Comparison of ENCODE assay signal across 8 cellular contexts in genomic region chr3:53748512-53749271, GRCh38.
DNase-seq lines count a peak whose midpoint lies in the region; ATAC-seq and TF ChIP-seq lines count a peak whose summit lies in the region.
"Had no signal": no experiment of that assay in that cellular context is flagged by ENCODE, and none has a peak within 500 bp of the region (broad histone marks: within the 10 kb centered on the region; RNA-seq: fewer than 3 reads in every experiment).

No MANE protein-coding gene starts in this region.

- H3K36me3 Mint-ChIP-seq in stimulated activated effector memory CD8-positive, alpha-beta T cell treated with anti-CD3 and anti-CD28 coated beads, Interleukin-12 subunit alpha, Interleukin-12 subunit beta, amount 100 ng/mL, for 72 hours, result no peaks in the 10 kb centered on the region

- TF ChIP-seq CTCF in ovary (IDR thresholded peaks at IDR 0.05), result no peak

- H3K4me3 ChIP-seq in ovary, result no peak overlapping the region

- 79 to 86% (median 81%) methylated on average over 8 of the region's 8 CpGs for WGBS in ovary, 3 donors

- ATAC-seq in GM19324 (IDR thresholded peaks at IDR 0.05; ENCODE audit: low FRiP score, unreplicated experiment) (peak; percentile 81), HG02885 (IDR thresholded peaks at IDR 0.05; ENCODE audit: poor library complexity, unreplicated experiment) (peak; percentile 87)
- ATAC-seq in stimulated activated effector memory CD8-positive, alpha-beta T cell treated with anti-CD3 and anti-CD28 coated beads, Interleukin-12 subunit alpha, Interleukin-12 subunit beta, amount 100 ng/mL, for 72 hours, result no peak

- TF ChIP-seq POLR2A in ovary (IDR thresholded peaks at IDR 0.05), result no peak

- no peaks in the 10 kb centered on the region for H3K4me1 ChIP-seq in ovary (ENCODE audit: insufficient read depth)

- no peak overlapping the region for H3K4me3 Mint-ChIP-seq in stimulated activated effector memory CD8-positive, alpha-beta T cell treated with anti-CD3 and anti-CD28 coated beads, Interleukin-12 subunit alpha, Interleukin-12 subunit beta, amount 100 ng/mL, for 72 hours

- H3K27me3 ChIP-seq in ovary, result no peaks in the 10 kb centered on the region

- DNase-seq in RPMI8226 (peak; percentile 49), OCI-M1 (lab: John Stamatoyannopoulos, UW) (no peak), amniotic stem cell (lab: John Stamatoyannopoulos, UW) (no peak), ovary (no peak)
- DNase-seq in stimulated activated effector memory CD8-positive, alpha-beta T cell treated with anti-CD3 and anti-CD28 coated beads, Interleukin-12 subunit alpha, Interleukin-12 subunit beta, amount 100 ng/mL, for 72 hours (ENCODE audit: low spot score in 2 of 2), result no peak
- DNase-seq: activated CD4-positive, alpha-beta T cell treated with anti-CD3 and anti-CD28 coated beads for 48 hours had no signal

- H3K4me1 Mint-ChIP-seq in stimulated activated effector memory CD8-positive, alpha-beta T cell treated with anti-CD3 and anti-CD28 coated beads, Interleukin-12 subunit alpha, Interleukin-12 subunit beta, amount 100 ng/mL, for 72 hours, result peaks cover 41% of the 10 kb centered on the region

- no peaks in the 10 kb centered on the region for H3K9me3 Mint-ChIP-seq in stimulated activated effector memory CD8-positive, alpha-beta T cell treated with anti-CD3 and anti-CD28 coated beads, Interleukin-12 subunit alpha, Interleukin-12 subunit beta, amount 100 ng/mL, for 72 hours

- intact Hi-C loops in ovary (cut with DNase I), result no loop called here

- no peak overlapping the region for H3K27ac ChIP-seq in ovary

- H3K9me3 ChIP-seq in ovary, result no peaks in the 10 kb centered on the region

- peak overlapping the region; percentile 26 for H3K27ac Mint-ChIP-seq in stimulated activated effector memory CD8-positive, alpha-beta T cell treated with anti-CD3 and anti-CD28 coated beads, Interleukin-12 subunit alpha, Interleukin-12 subunit beta, amount 100 ng/mL, for 72 hours

- H3K36me3 ChIP-seq in ovary, result no peaks in the 10 kb centered on the region

- no peak for TF ChIP-seq EP300 in ovary (IDR thresholded peaks at IDR 0.05)
